17 cellular contexts compared by ENCODE assay signal in genomic region chr4:147136308-147136707, GRCh38.
DNase-seq lines count a peak whose midpoint lies in the region; ATAC-seq and TF ChIP-seq lines count a peak whose summit lies in the region.
"Had no signal": no experiment of that assay in that cellular context is flagged by ENCODE, and none has a peak within 500 bp of the region (broad histone marks: within the 10 kb centered on the region; RNA-seq: fewer than 3 reads in every experiment).

No MANE protein-coding gene starts in this region.

- no peaks in the 10 kb centered on the region for H3K27me3 ChIP-seq in vagina

- H3K4me1 Mint-ChIP-seq in mesothelial cell of epicardium = peaks cover 43% of the 10 kb centered on the region

- H3K9me3 Mint-ChIP-seq in mesothelial cell of epicardium = peaks cover 4% of the 10 kb centered on the region

- H3K9me3 ChIP-seq in vagina = no peaks in the 10 kb centered on the region
- H3K9me3 ChIP-seq: SJSA1 had no signal

- H3K27me3 Mint-ChIP-seq in mesothelial cell of epicardium (ENCODE audit: low read depth) = no peaks in the 10 kb centered on the region

- H3K4me1 ChIP-seq in vagina = no peaks in the 10 kb centered on the region

- H3K27ac ChIP-seq in vagina = peak overlapping the region; percentile 39
- H3K27ac ChIP-seq: C4-2B, SJSA1 had no signal

- DNase-seq in astrocyte of the hippocampus (ENCODE audit: low read depth, low spot score) (peak; percentile 6), fibroblast of villous mesenchyme (ENCODE audit: low read depth) (peak; percentile 93), mesothelial cell of epicardium (ENCODE audit: low spot score in 2 of 2, unreplicated experiment in 2 of 2) (no peak), vagina (ENCODE audit: extremely low spot score in 2 of 2) (no peak), hepatic stellate cell (ENCODE audit: low spot score) (no peak)
- no peak for DNase-seq in activated T-cell treated with anti-CD3 and anti-CD28 coated beads, Interleukin-2, amount 50 U/mL, for 48 hours
- DNase-seq: activated CD4-positive, alpha-beta T cell treated with anti-CD3 and anti-CD28 coated beads for 4 hours; activated naive CD4-positive, alpha-beta T cell treated with Interleukin-2 at 50 U/mL for 16 hours; central memory CD4-positive, alpha-beta T cell; DMS53; kidney glomerular epithelial cell; NCI-H187 treated with DMSO at 0.1 percent for 48 hours; NCI-H510A; stimulated activated CD4-positive, alpha-beta T cell treated with anti-CD3 and anti-CD28 coated beads, Interleukin-1b, Interleukin-23, amount 100 ng/mL, for 48 hours had no signal

- TF ChIP-seq POLR2A in vagina (IDR thresholded peaks at IDR 0.05) = no peak

- ATAC-seq in HG03442 (IDR thresholded peaks at IDR 0.05; ENCODE audit: unreplicated experiment) = no peak

- TF ChIP-seq CTCF in fibroblast of villous mesenchyme (IDR thresholded peaks at IDR 0.05; ENCODE audit: insufficient read depth, low read depth, low read length) (no peak), mesothelial cell of epicardium (IDR thresholded peaks at IDR 0.05; ENCODE audit: unreplicated experiment) (no peak), vagina (IDR thresholded peaks at IDR 0.05) (no peak)

- no peak overlapping the region for H3K4me3 ChIP-seq in fibroblast of villous mesenchyme (ENCODE audit: low read depth, low read length)
- H3K4me3 ChIP-seq in vagina = no peak overlapping the region
- H3K4me3 ChIP-seq: SJSA1 had no signal

- intact Hi-C loops in vagina (cut with DNase I) = no loop called here

- H3K4me3 Mint-ChIP-seq in mesothelial cell of epicardium = no peak overlapping the region

- H3K36me3 Mint-ChIP-seq in mesothelial cell of epicardium = peaks cover 2% of the 10 kb centered on the region

- no peaks in the 10 kb centered on the region for H3K36me3 ChIP-seq in vagina
- H3K36me3 ChIP-seq: SJSA1 had no signal

- H3K27ac Mint-ChIP-seq in mesothelial cell of epicardium = peak overlapping the region; percentile 73

Comparison
In these comparisons a context has a peak if more than half of its experiments do, and no peak if none do; other contexts are left out.
1. DNase-seq: peak in astrocyte of the hippocampus (single experiment) and fibroblast of villous mesenchyme (single experiment); none in mesothelial cell of epicardium (0 of 2), vagina (0 of 2), hepatic stellate cell (single experiment) and activated T-cell treated with anti-CD3 and anti-CD28 coated beads, Interleukin-2, amount 50 U/mL, for 48 hours (0 of 2).